In the genomic region with DNA sequence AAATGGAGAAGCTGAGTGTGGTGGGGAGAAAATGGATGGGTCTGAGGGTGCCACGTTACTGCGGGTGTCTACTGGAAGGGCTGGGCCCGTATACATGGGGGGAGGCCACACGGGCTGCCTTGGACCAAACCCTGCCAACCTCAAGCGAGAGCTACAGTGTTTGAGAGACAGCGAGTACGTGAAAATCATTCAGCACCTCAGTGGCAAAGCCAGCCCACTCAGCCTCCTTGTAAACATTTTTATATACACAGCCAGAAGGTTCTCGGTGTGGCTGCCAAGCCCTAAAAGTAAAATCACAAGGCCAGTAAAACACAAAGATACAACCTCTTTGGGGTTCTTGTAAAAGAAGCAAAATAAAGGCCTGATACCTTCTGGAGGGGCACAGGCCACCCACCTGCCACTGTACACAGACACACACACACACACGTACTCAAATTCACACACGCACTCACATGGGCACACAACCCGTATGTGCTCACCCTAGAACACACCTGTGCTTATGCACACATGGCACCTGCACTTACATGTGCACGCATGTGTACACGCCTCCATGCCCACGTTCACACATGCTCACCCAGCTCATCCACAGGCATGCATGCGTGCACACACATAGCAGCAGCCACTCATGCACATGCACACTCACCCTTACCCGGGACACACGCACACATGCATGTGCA, we compare ENCODE assay signal across 25 cellular contexts.
"Had no signal": no experiment of that assay in that cellular context is flagged by ENCODE, and none has a peak within 500 bp of the region (broad histone marks: within the 10 kb centered on the region; RNA-seq: fewer than 3 reads in every experiment).

No MANE protein-coding gene starts in this region.

- ATAC-seq: activated T-cell treated with anti-CD3 and anti-CD28 coated beads, Interleukin-2, amount 50 U/mL, for 72 hours; esophagus mucosa; heart right ventricle; left lung; mucosa of descending colon; stimulated activated naive B cell treated with anti-CD40 and anti-IgM and Interleukin-4, amounts not matched to agents 10 μg/mL and 1 μg/mL and 100 μg/mL, for 72 hours had no signal

- H3K9me3 ChIP-seq: mucosa of descending colon, thyroid gland had no signal

- H3K27ac ChIP-seq: brain microvascular endothelial cell, heart right ventricle, left lung, parathyroid adenoma, right atrium auricular region, stomach, thyroid gland had no signal

- H3K27me3 ChIP-seq: brain microvascular endothelial cell, heart right ventricle, left lung, right atrium auricular region, thyroid gland had no signal

- H3K4me3 ChIP-seq: heart right ventricle, left lung, lung, mucosa of descending colon, right atrium auricular region, stomach, thyroid gland had no signal

- H3K4me1 Mint-ChIP-seq: endodermal cell; nephron progenitor cell; stimulated activated naive B cell treated with anti-CD40 and anti-IgM and Interleukin-4, amounts not matched to agents 10 μg/mL and 1 μg/mL and 100 μg/mL, for 72 hours had no signal

- DNase-seq: activated CD4-positive, alpha-beta T cell treated with anti-CD3 and anti-CD28 coated beads for 4 hours; activated CD4-positive, alpha-beta T cell treated with anti-CD3 and anti-CD28 coated beads, Interleukin-2, amount 50 U/mL, for 4 hours; activated naive CD4-positive, alpha-beta T cell treated with anti-CD3 and anti-CD28 coated beads for 36 hours; activated T-cell treated with anti-CD3 and anti-CD28 coated beads for 4 hours; activated T-cell treated with anti-CD3 and anti-CD28 coated beads, Interleukin-2, amount 50 U/mL, for 72 hours; amniotic stem cell; brain microvascular endothelial cell; central memory CD4-positive, alpha-beta T cell; endodermal cell; foreskin fibroblast; heart right ventricle; left lung; mesendoderm; mucosa of descending colon; nephron progenitor cell; nucleus accumbens; stimulated activated CD4-positive, alpha-beta T cell treated with anti-CD3 and anti-CD28 coated beads, Interleukin-4, amount 100 ng/mL, for 24 hours; stimulated activated naive B cell treated with anti-CD40 and anti-IgM and Interleukin-4, amounts not matched to agents 10 μg/mL and 1 μg/mL and 100 μg/mL, for 72 hours; stomach; thyroid gland had no signal

- H3K36me3 Mint-ChIP-seq: stimulated activated naive B cell treated with anti-CD40 and anti-IgM and Interleukin-4, amounts not matched to agents 10 μg/mL and 1 μg/mL and 100 μg/mL, for 72 hours had no signal

- H3K36me3 ChIP-seq: brain microvascular endothelial cell, heart right ventricle, left lung, right atrium auricular region, stomach, thyroid gland had no signal

- H3K4me3 Mint-ChIP-seq: activated naive CD4-positive, alpha-beta T cell treated with anti-CD3 and anti-CD28 coated beads for 36 hours; activated T-cell treated with anti-CD3 and anti-CD28 coated beads, Interleukin-2, amount 50 U/mL, for 72 hours; dendritic cell treated with granulocyte-macrophage colony-stimulating factor and Interleukin-4, amounts not matched to agents 40 ng/mL and 50 ng/mL, for 4 days; endodermal cell; nephron progenitor cell; stimulated activated naive B cell treated with anti-CD40 and anti-IgM and Interleukin-4, amounts not matched to agents 10 μg/mL and 1 μg/mL and 100 μg/mL, for 72 hours had no signal

- H3K27ac Mint-ChIP-seq: activated naive CD4-positive, alpha-beta T cell treated with anti-CD3 and anti-CD28 coated beads for 36 hours; activated T-cell treated with anti-CD3 and anti-CD28 coated beads, Interleukin-2, amount 50 U/mL, for 72 hours; dendritic cell treated with granulocyte-macrophage colony-stimulating factor and Interleukin-4, amounts not matched to agents 40 ng/mL and 50 ng/mL, for 4 days; endodermal cell; nephron progenitor cell; stimulated activated naive B cell treated with anti-CD40 and anti-IgM and Interleukin-4, amounts not matched to agents 10 μg/mL and 1 μg/mL and 100 μg/mL, for 72 hours had no signal

- H3K4me1 ChIP-seq: heart right ventricle, left lung, parathyroid adenoma, right atrium auricular region, stomach, thyroid gland had no signal
